21 cellular contexts compared by ENCODE assay signal in the genomic region with DNA sequence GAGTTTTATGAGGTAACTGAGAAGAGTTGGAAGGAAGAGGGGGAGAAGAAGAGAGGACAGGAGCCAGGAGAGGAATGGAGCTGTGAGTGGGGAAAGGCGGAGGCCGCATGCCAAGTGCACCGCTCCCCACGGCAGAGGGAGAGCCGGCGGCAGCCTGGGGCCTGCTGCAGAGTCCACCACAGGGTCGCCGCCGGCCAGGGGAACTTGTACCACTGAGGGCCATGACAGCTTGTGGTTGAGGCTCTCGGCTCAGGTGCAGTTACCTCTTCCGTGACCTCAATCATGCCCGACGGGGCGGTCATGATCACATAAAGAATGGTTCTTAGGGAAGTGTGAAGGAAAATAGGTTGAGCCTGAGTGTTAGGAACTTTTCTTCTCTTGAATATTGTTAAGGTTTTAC.
"Had no signal": no experiment of that assay in that cellular context is flagged by ENCODE, and none has a peak within 500 bp of the region (broad histone marks: within the 10 kb centered on the region; RNA-seq: fewer than 3 reads in every experiment).

No MANE protein-coding gene starts in this region.

- H3K36me3 ChIP-seq: SJCRH30 had no signal

- H3K9me3 ChIP-seq: SJCRH30 had no signal

- H3K4me2 ChIP-seq: KMS-11 had no signal

- DNase-seq: IMR-90, Kasumi-1, MM.1S, NCI-H1092 treated with DMSO at 0.1 percent for 48 hours, NCI-H1436, NCI-H187, NCI-H2029, NCI-H2081 treated with DMSO at 0.1 percent for 48 hours, NCI-H2171, NCI-H226, NCI-H446, NCI-H510A, NCI-H524 treated with DMSO at 0.1 percent for 48 hours, NCI-H69, NCI-H774, SHP77 treated with DMSO at 0.1 percent for 48 hours, SJCRH30 had no signal

- H3K27ac ChIP-seq: KMS-11, RWPE1, SJCRH30 had no signal

- H3K4me3 ChIP-seq: SJCRH30 had no signal

- H3K9ac ChIP-seq: KMS-11 had no signal

- H3K4me1 ChIP-seq: SJCRH30 had no signal

- ATAC-seq: HepG2, SK-N-SH treated with all-trans-retinoic acid at 6 μM for 48 hours had no signal

- FAIRE-seq: HepG2 had no signal

- H3K27me3 ChIP-seq: SJCRH30 had no signal
